In genomic region chr1:116697892-116698595, GRCh38 we compare ENCODE assay signal across 1 cellular context.
TF ChIP-seq lines count a peak whose summit lies in the region.

No MANE protein-coding gene starts in this region.

TF ChIP-seq in K562, 482 proteins besides CTCF, POLR2A, EP300 and RAD21 (continued from another document):
- 0 out of 6 replicates have a peak, but pooled peaks of 1 of the 3 experiments have one; percentile 6 for TF ChIP-seq ZBTB11 (CRISPR knock-in tag; IDR thresholded peaks at IDR 0.05)
- TF ChIP-seq RAD51 (IDR thresholded peaks at IDR 0.05; ENCODE audit: borderline replicate concordance, low read depth): peak; percentile 67
- TF ChIP-seq HDAC3 (IDR thresholded peaks at IDR 0.05; ENCODE audit: borderline replicate concordance, partially characterized antibody): peak; percentile 14
- TF ChIP-seq NR4A1 (CRISPR knock-in tag; IDR thresholded peaks at IDR 0.05): no peak
- TF ChIP-seq NR4A1 (tag; IDR thresholded peaks at IDR 0.05): 0 out of 2 replicates have a peak, but pooled peaks have one; percentile 17
- TF ChIP-seq FOSL1 (tag; conservative IDR thresholded peaks at IDR 0.05): 0 out of 2 replicates have a peak, but pooled peaks have one; percentile 12
- TF ChIP-seq KLF16 (IDR thresholded peaks at IDR 0.05): no peak
- no peak for TF ChIP-seq ADNP (tag; IDR thresholded peaks at IDR 0.05)
- TF ChIP-seq EHMT2 (IDR thresholded peaks at IDR 0.05): 0 out of 2 replicates have a peak, but pooled peaks have one; percentile 9
- no peak for TF ChIP-seq CREB3L1 (IDR thresholded peaks at IDR 0.05; ENCODE audit: borderline replicate concordance, low read depth)
- TF ChIP-seq USF1 (CRISPR knock-in tag; IDR thresholded peaks at IDR 0.05): peak; percentile 50; the same call in 1 of the 2 replicates
- no peak for TF ChIP-seq NR1H2 (CRISPR knock-in tag; IDR thresholded peaks at IDR 0.05)
- TF ChIP-seq ZNF766 (CRISPR knock-in tag; conservative IDR thresholded peaks at IDR 0.05): 0 out of 2 replicates have a peak, but pooled peaks have one; percentile 31
